In genomic region chr7:133520248-133520647, GRCh38 we compare ENCODE assay signal across 30 cellular contexts.
"Had no signal": no experiment of that assay in that cellular context is flagged by ENCODE, and none has a peak within 500 bp of the region (broad histone marks: within the 10 kb centered on the region; RNA-seq: fewer than 3 reads in every experiment).

No MANE protein-coding gene starts in this region.

- ATAC-seq: activated CD8-positive, alpha-beta T cell treated with anti-CD3 and anti-CD28 coated beads for 36 hours; activated naive CD8-positive, alpha-beta T cell treated with anti-CD3 and anti-CD28 coated beads, Interleukin-2, amount 50 U/mL, for 24 hours; activated T-cell treated with anti-CD3 and anti-CD28 coated beads, Interleukin-2, amount 50 U/mL, for 4 hours; activated T-cell treated with anti-CD3 and anti-CD28 coated beads, Interleukin-2, amount 50 U/mL, for 72 hours; activated T-helper 17 cell treated with anti-CD3 and anti-CD28 coated beads, Interleukin-2, amount 50 U/mL, for 72 hours had no signal

- H3K36me3 ChIP-seq: ascending aorta, cardiac muscle cell had no signal

- H3K4me3 ChIP-seq: ascending aorta, cardiac muscle cell had no signal

- DNase-seq: activated B cell treated with CpG ODN at 0.5 μM for 24 hours; activated CD4-positive, alpha-beta memory T cell treated with anti-CD3 and anti-CD28 coated beads for 36 hours; activated CD4-positive, alpha-beta T cell treated with anti-CD3 and anti-CD28 coated beads for 4 hours; activated CD4-positive, alpha-beta T cell treated with anti-CD3 and anti-CD28 coated beads, Interleukin-2, amount 10 ng/mL, durations not matched to agents 24 days and 14 days; activated CD4-positive, alpha-beta T cell treated with anti-CD3 and anti-CD28 coated beads, Interleukin-2, amount 50 U/mL, for 1 hour; activated CD4-positive, alpha-beta T cell treated with anti-CD3 and anti-CD28 coated beads, Interleukin-2, amount 50 U/mL, for 4 hours; activated CD4-positive, CD25-positive, alpha-beta regulatory T cell treated with anti-CD3 and anti-CD28 coated beads, Interleukin-2, amount 50 U/mL, for 72 hours; activated CD8-positive, alpha-beta memory T cell treated with anti-CD3 and anti-CD28 coated beads, Interleukin-2, amount 50 U/mL, for 4 hours; activated CD8-positive, alpha-beta T cell treated with anti-CD3 and anti-CD28 coated beads for 36 hours; activated effector memory CD4-positive, alpha-beta T cell treated with anti-CD3 and anti-CD28 coated beads, Interleukin-2, amount 50 U/mL, for 16 hours; activated naive CD4-positive, alpha-beta T cell treated with anti-CD3 and anti-CD28 coated beads, Interleukin-2, amount 10 ng/mL, durations not matched to agents 7 days and 5 days; activated naive CD4-positive, alpha-beta T cell treated with Interleukin-2 at 50 U/mL for 16 hours; activated naive CD8-positive, alpha-beta T cell treated with anti-CD3 and anti-CD28 coated beads, Interleukin-2, amount 10 ng/mL, durations not matched to agents 7 days and 5 days; activated naive CD8-positive, alpha-beta T cell treated with anti-CD3 and anti-CD28 coated beads, Interleukin-2, amount 50 U/mL, for 24 hours; activated T-cell treated with anti-CD3 and anti-CD28 coated beads for 4 hours; activated T-cell treated with anti-CD3 and anti-CD28 coated beads, Interleukin-2, amount 50 U/mL, for 1 hour; activated T-cell treated with anti-CD3 and anti-CD28 coated beads, Interleukin-2, amount 50 U/mL, for 4 hours; activated T-cell treated with anti-CD3 and anti-CD28 coated beads, Interleukin-2, amount 50 U/mL, for 72 hours; amygdala; anterior cingulate cortex; caudate nucleus; cerebellar nuclear complex; T-helper 2 cell; T-helper 9 cell had no signal

- H3K27ac ChIP-seq: ascending aorta, cardiac muscle cell, VCaP had no signal

- H3K9me3 ChIP-seq: ascending aorta had no signal

- H3K4me1 ChIP-seq: ascending aorta had no signal

- FAIRE-seq: bronchial epithelial cell, TTC549 had no signal

- H3K27me3 ChIP-seq: ascending aorta, cardiac muscle cell had no signal
